7 cellular contexts compared by ENCODE assay signal in the genomic region with DNA sequence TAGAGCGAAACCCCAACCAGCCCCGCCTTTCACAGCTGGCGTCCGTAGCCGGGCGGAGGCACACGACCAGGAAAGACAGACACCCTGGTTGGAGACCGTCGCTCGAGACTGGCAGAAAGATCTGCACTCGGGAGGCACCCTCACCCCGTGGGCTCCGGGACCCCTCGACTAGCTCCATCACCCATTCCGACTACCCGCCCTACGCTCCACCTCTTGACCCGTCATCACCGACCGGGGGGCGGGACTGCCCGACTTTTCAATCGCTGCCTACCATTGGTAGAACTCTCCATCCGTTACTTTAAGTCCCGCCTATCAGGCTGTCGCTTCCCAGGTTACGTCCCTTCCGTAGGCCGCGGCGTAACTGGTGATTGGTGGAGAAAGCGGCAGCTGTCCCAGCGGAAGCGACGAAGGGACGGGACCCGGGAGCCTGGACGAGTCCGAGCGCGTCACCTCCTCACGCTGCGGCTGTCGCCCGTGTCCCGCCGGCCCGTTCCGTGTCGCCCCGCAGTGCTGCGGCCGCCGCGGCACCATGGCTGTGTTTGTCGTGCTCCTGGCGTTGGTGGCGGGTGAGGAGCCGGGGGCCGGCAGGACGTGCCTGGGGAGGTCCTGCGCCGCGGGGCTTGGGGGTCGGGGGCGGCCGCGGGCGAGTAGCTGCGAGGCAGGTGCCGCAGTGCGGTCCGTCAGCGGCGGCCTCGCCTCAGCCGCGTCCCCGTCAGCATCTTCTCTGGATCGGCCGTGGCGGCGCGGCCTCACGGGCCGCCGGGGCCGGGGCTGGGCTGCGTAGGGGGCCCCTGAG. TPM values are rescaled to one million over a fixed set of nuclear protein-coding genes. Genes with fewer than 3 reads are reported as not detected.
DNase-seq lines count a peak whose midpoint lies in the region; ATAC-seq, FAIRE-seq and TF ChIP-seq lines count a peak whose summit lies in the region.

A gene with protein sequence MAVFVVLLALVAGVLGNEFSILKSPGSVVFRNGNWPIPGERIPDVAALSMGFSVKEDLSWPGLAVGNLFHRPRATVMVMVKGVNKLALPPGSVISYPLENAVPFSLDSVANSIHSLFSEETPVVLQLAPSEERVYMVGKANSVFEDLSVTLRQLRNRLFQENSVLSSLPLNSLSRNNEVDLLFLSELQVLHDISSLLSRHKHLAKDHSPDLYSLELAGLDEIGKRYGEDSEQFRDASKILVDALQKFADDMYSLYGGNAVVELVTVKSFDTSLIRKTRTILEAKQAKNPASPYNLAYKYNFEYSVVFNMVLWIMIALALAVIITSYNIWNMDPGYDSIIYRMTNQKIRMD (plus strand): TSS at position 434 of the 796 bp plus-strand sequence. CDS start 96 bp downstream, at position 530.

- no peaks in the 10 kb centered on the region for H3K27me3 ChIP-seq in hepatocyte

- peak within 1 kb of the TSS; percentile 91 for H3K27ac ChIP-seq in hepatocyte

- H4K20me1 ChIP-seq in hepatocyte (ENCODE audit: insufficient read depth, poor library complexity, severe bottlenecking), result no peaks in the 10 kb centered on the region

- no peaks in the 10 kb centered on the region for H3K9me2 ChIP-seq in hepatocyte (replicated peaks; ENCODE audit: insufficient read depth)

- H3K36me3 ChIP-seq in hepatocyte (replicated peaks; ENCODE audit: insufficient read depth, low read depth), result no peaks in the 10 kb centered on the region

- H3K9me3 ChIP-seq in hepatocyte (ENCODE audit: low read depth), result no peaks in the 10 kb centered on the region

- 33% methylated on average over 71 of the region's 89 CpGs for WGBS in hepatocyte (ENCODE audit: low lambda C conversion rate, missing lambda C conversion rate)

- H3K4me1 ChIP-seq in hepatocyte (ENCODE audit: insufficient read depth), result no peaks in the 10 kb centered on the region

- DNase-seq in GM18507 (ENCODE audit: extremely low spot score, insufficient read length, low read depth), result peak; percentile 68
- peak; percentile 85 for DNase-seq in NCI-H2029 treated with DMSO at 0.1 percent for 48 hours (lab: John Stamatoyannopoulos, UW)
- peak; percentile 79 for DNase-seq in T-helper 9 cell
- DNase-seq in astrocyte of the hippocampus (ENCODE audit: low read depth, low spot score), result peak; percentile 95
- peak; percentile 92 for DNase-seq in hepatocyte (ENCODE audit: low spot score)
- DNase-seq in renal cortical epithelial cell (ENCODE audit: low read depth), result peak; percentile 89

- H2AFZ ChIP-seq in hepatocyte, result peak within 1 kb of the TSS; percentile 55

- peak; percentile 98 for FAIRE-seq in GM18507 (lab: Jason Lieb, UNC)

- H3K79me2 ChIP-seq in hepatocyte, result peaks cover 34% of the 10 kb centered on the region

- H3K4me2 ChIP-seq in hepatocyte, result peak within 1 kb of the TSS; percentile 78

- ATAC-seq in HG02981 (IDR thresholded peaks at IDR 0.05; ENCODE audit: unreplicated experiment), result peak; percentile 94

- H3K4me3 ChIP-seq in hepatocyte, result peak within 1 kb of the TSS; percentile 62

- TF ChIP-seq CTCF in hepatocyte (IDR thresholded peaks at IDR 0.05; ENCODE audit: poor library complexity), result no peak

RNA-seq across cellular contexts. Expression of the gene that starts here (rescaled TPM):
- 127 and 131 TPM in 2 replicates for total RNA-seq in hepatocyte
- 154 and 158 TPM in 2 replicates for polyA plus RNA-seq in hepatocyte
- total RNA-seq in renal cortical epithelial cell, result 115 and 169 TPM in 2 replicates

Comparison
In these comparisons a context has a peak if more than half of its experiments do, and no peak if none do; other contexts are left out.
1. Peak in every context shown above with its lines: DNase-seq, ATAC-seq, H3K4me3 ChIP-seq and H3K27ac ChIP-seq.